18 cellular contexts compared by ENCODE assay signal in genomic region chr6:36301781-36302180, GRCh38. TPM values are rescaled to one million over a fixed set of nuclear protein-coding genes. Genes with fewer than 3 reads are reported as not detected.
DNase-seq lines count a peak whose midpoint lies in the region; ATAC-seq, FAIRE-seq and TF ChIP-seq lines count a peak whose summit lies in the region.
"Had no signal": no experiment of that assay in that cellular context is flagged by ENCODE, and none has a peak within 500 bp of the region (broad histone marks: within the 10 kb centered on the region; RNA-seq: fewer than 3 reads in every experiment).

No MANE protein-coding gene starts in this region.

- peaks cover 4% of the 10 kb centered on the region; the same call in 1 of the 2 replicates for H3K9me1 ChIP-seq in IMR-90 (ENCODE audit: insufficient read depth, low read length)
- H3K9me1 ChIP-seq in endothelial cell of umbilical vein (replicated peaks; ENCODE audit: control insufficient read depth, extremely low read depth, insufficient read depth, low read length), result no peaks in the 10 kb centered on the region

- H3K27me3 ChIP-seq in IMR-90 (ENCODE audit: control insufficient read depth, insufficient read depth, low read length) (peaks cover 19% of the 10 kb centered on the region), endothelial cell of umbilical vein (ENCODE audit: control insufficient read depth in 2 of 2, insufficient read depth in 2 of 2, low read length in 2 of 2) (peaks cover 0 to 6% of the 10 kb centered on the region in 2 experiments)
- H3K27me3 ChIP-seq: breast epithelium, colonic mucosa had no signal

- no peak overlapping the region for H4K91ac ChIP-seq in IMR-90 (ENCODE audit: insufficient read depth, low read depth, low read length)

- no peak for TF ChIP-seq CTCF in IMR-90 (conservative IDR thresholded peaks at IDR 0.05; ENCODE audit: low read depth, low read length)
- no peak for TF ChIP-seq CTCF in endothelial cell of umbilical vein (IDR thresholded peaks at IDR 0.05; ENCODE audit: extremely low read depth in 1 of 2, insufficient read depth in 1 of 2, low read depth in 1 of 2, low read length in 2 of 2)

- H3K56ac ChIP-seq in IMR-90 (ENCODE audit: extremely low read depth, insufficient read depth, low read length), result no peak overlapping the region

- no peaks in the 10 kb centered on the region for H3K9me3 ChIP-seq in IMR-90 (ENCODE audit: control insufficient read depth, insufficient read depth, low read length)
- no peaks in the 10 kb centered on the region for H3K9me3 ChIP-seq in endothelial cell of umbilical vein (replicated peaks; ENCODE audit: control insufficient read depth, insufficient read depth, low read length)
- H3K9me3 ChIP-seq: breast epithelium, colonic mucosa had no signal

- no peak overlapping the region for H3K4ac ChIP-seq in IMR-90 (ENCODE audit: low read depth, low read length)

- H3K36me3 ChIP-seq in IMR-90 (ENCODE audit: control insufficient read depth, insufficient read depth, low read length) (no peaks in the 10 kb centered on the region), endothelial cell of umbilical vein (ENCODE audit: control insufficient read depth in 2 of 2, extremely low read depth in 1 of 2, insufficient read depth in 2 of 2, low read length in 2 of 2) (no peaks in the 10 kb centered on the region)
- H3K36me3 ChIP-seq: breast epithelium, colonic mucosa had no signal

- intact Hi-C loops in IMR-90 (cut with micrococcal nuclease), result loop anchor here (1.0 kb wide), 1 partner anchor 59 kb away; no protein-coding TSS in a partner anchor
- intact Hi-C loops in endothelial cell of umbilical vein (cut with micrococcal nuclease), result loop anchor here (1.0 to 2.0 kb wide), 3 partner anchors 40 to 275 kb away; partner anchors contain the start of gene MAPK14
- intact Hi-C loops in posterior vena cava (cut with DNase I), result loop anchor here (5.0 to 10.0 kb wide), 2 partner anchors 56 to 63 kb away; no protein-coding TSS in a partner anchor

- in situ Hi-C loops in IMR-90 (cut with MboI; ENCODE audit: low sequenced_read_pairs), result no loop called here

- H3K9ac ChIP-seq in IMR-90 (ENCODE audit: low read depth, low read length) (no peak overlapping the region), endothelial cell of umbilical vein (replicated peaks; ENCODE audit: extremely low read depth, insufficient read depth, low read length) (no peak overlapping the region)

- H4K20me1 ChIP-seq in IMR-90 (ENCODE audit: insufficient read depth, low read length), result 0 out of 2 replicates have a peak, but pooled peaks cover 3% of the 10 kb centered on the region
- H4K20me1 ChIP-seq in endothelial cell of umbilical vein (replicated peaks; ENCODE audit: control insufficient read depth, extremely low read depth, insufficient read depth, low read length), result no peaks in the 10 kb centered on the region

- CTCF ChIA-PET in IMR-90 (lab: Yijun Ruan, JAX), result interaction anchor here (0.9 to 1.4 kb wide), 8 partner anchors 9 to 122 kb away, joined by 3 to 6 read pairs (median 4); no protein-coding TSS in a partner anchor
- CTCF ChIA-PET in endothelial cell of umbilical vein (lab: Charles Lee), result interaction anchor here (0.6 to 5.1 kb wide), 59 partner anchors 11 to 458 kb away, joined by 3 to 168 read pairs (median 6); partner anchors contain the start of genes BNIP5, MAPK13 and MAPK14

- H3K4me3 ChIP-seq in IMR-90 (ENCODE audit: insufficient read depth, low read depth, low read length), result no peak overlapping the region
- no peak overlapping the region for H3K4me3 ChIP-seq in endothelial cell of umbilical vein (replicated peaks in 1 of 3; ENCODE audit: insufficient read depth in 1 of 3, low read depth in 1 of 3, low read length in 3 of 3)
- H3K4me3 ChIP-seq: breast epithelium, colonic mucosa had no signal

- no peak overlapping the region for H2AFZ ChIP-seq in IMR-90 (replicated peaks; ENCODE audit: low read length, poor library complexity)
- H2AFZ ChIP-seq in endothelial cell of umbilical vein (ENCODE audit: low read depth, low read length), result no peak overlapping the region

- ATAC-seq in IMR-90 (ENCODE audit: low read depth), result peak; percentile 75
- ATAC-seq in GM19324 (IDR thresholded peaks at IDR 0.05; ENCODE audit: low FRiP score, unreplicated experiment), result no peak

- no peak overlapping the region for H3K4me2 ChIP-seq in IMR-90 (ENCODE audit: low read depth, low read length)
- no peak overlapping the region for H3K4me2 ChIP-seq in endothelial cell of umbilical vein (ENCODE audit: insufficient read depth, low read length)

- BruUV-seq in IMR-90 (replicated peaks; lab: Mats Ljungman, UMichigan) (no TSS peak), endothelial cell of umbilical vein (replicated peaks; lab: Mats Ljungman, UMichigan) (no TSS peak)

- DNase-seq in DMS53 treated with DMSO at 0.1 percent for 48 hours (lab: John Stamatoyannopoulos, UW; ENCODE audit: unreplicated experiment) (peak; percentile 21), DMS53 (lab: John Stamatoyannopoulos, UW) (no peak), IMR-90 (peak; percentile 25), endothelial cell of umbilical vein (ENCODE audit: low read depth, low spot score) (peak; percentile 5), posterior vena cava (ENCODE audit: low spot score) (peak; percentile 82), SIG-M5 treated with dmso at 0.1 percent for 504 hours (lab: John Stamatoyannopoulos, UW; ENCODE audit: unreplicated experiment) (no peak)
- no peak for DNase-seq in stimulated activated CD4-positive, alpha-beta T cell treated with anti-CD3 and anti-CD28 coated beads, Interleukin-4, amount 100 ng/mL, for 4 hours

- FAIRE-seq in endothelial cell of umbilical vein (lab: Jason Lieb, UNC), result no peak
- FAIRE-seq: small intestine had no signal

- H3K14ac ChIP-seq in IMR-90 (replicated peaks; ENCODE audit: low read depth, low read length), result no peak overlapping the region

- TF ChIP-seq RAD21 in IMR-90 (IDR thresholded peaks at IDR 0.05; ENCODE audit: low read length), result no peak

- H4K8ac ChIP-seq in IMR-90 (ENCODE audit: low read depth in 2 of 2, low read length in 2 of 2), result no peak overlapping the region

- H2BK5ac ChIP-seq in IMR-90 (ENCODE audit: low read depth, low read length, poor library complexity, severe bottlenecking), result no peak overlapping the region

- POLR2A ChIA-PET in IMR-90 (lab: Charles Lee; ENCODE audit: unreplicated experiment), result no interaction called here
- POLR2A ChIA-PET in endothelial cell of umbilical vein (lab: Charles Lee), result no interaction called here

- no peak overlapping the region for H4K5ac ChIP-seq in IMR-90 (ENCODE audit: low read depth, low read length)

- no peaks in the 10 kb centered on the region for H3K79me2 ChIP-seq in endothelial cell of umbilical vein (ENCODE audit: control insufficient read depth, insufficient read depth, low read length)

- no peak overlapping the region for H2BK120ac ChIP-seq in IMR-90 (ENCODE audit: low read depth, low read length)

- H3K27ac ChIP-seq in IMR-90 (ENCODE audit: insufficient read depth, low read length) (no peak overlapping the region), endothelial cell of umbilical vein (ENCODE audit: insufficient read depth, low read depth, low read length) (no peak overlapping the region)
- H3K27ac ChIP-seq: 22Rv1, breast epithelium, colonic mucosa had no signal

- TF ChIP-seq POLR2A in IMR-90 (IDR thresholded peaks at IDR 0.05; ENCODE audit: low read depth, low read length) (no peak), endothelial cell of umbilical vein (IDR thresholded peaks at IDR 0.05; ENCODE audit: low read depth, low read length) (no peak)

- H2AK9ac ChIP-seq in IMR-90 (replicated peaks; ENCODE audit: low read depth, low read length, poor library complexity), result no peak overlapping the region

- H3K79me1 ChIP-seq in IMR-90 (ENCODE audit: low read depth in 1 of 2, low read length in 2 of 2), result no peaks in the 10 kb centered on the region

- dilution Hi-C loops in IMR-90 (cut with HindIII; ENCODE audit: low sequenced_read_pairs, unreplicated experiment), result no loop called here
- dilution Hi-C loops in endothelial cell of umbilical vein (cut with MboI; ENCODE audit: extremely low pct_ligation_motif_present, low sequenced_read_pairs), result no loop called here

- no peak overlapping the region for H2BK20ac ChIP-seq in IMR-90 (ENCODE audit: low read depth, low read length)

- H2BK15ac ChIP-seq in IMR-90 (ENCODE audit: low read depth, low read length), result no peak overlapping the region

- WGBS in IMR-90 (ENCODE audit: extremely low coverage in 2 of 2, insufficient read length in 1 of 2), 2 experiments, result 100% methylated on average over 2 of the region's 7 CpGs; no CpG with 5 or more reads in 1 of the 2 experiments

- no peak overlapping the region for H3K23ac ChIP-seq in IMR-90 (ENCODE audit: low read depth, low read length)

- H3K18ac ChIP-seq in IMR-90 (ENCODE audit: low read depth, low read length), result no peak overlapping the region

- H2AK5ac ChIP-seq in IMR-90 (ENCODE audit: low read depth, low read length), result no peak overlapping the region

- peaks cover 4% of the 10 kb centered on the region for H3K4me1 ChIP-seq in IMR-90 (ENCODE audit: control insufficient read depth, insufficient read depth, low read length)
- H3K4me1 ChIP-seq in endothelial cell of umbilical vein (ENCODE audit: control insufficient read depth, extremely low read depth, insufficient read depth, low read length), result no peaks in the 10 kb centered on the region
- H3K4me1 ChIP-seq: breast epithelium, colonic mucosa had no signal

RNA-seq across cellular contexts. Expression of gene PNPLA1, which starts 31.9 kb away (rescaled TPM):
- total RNA-seq in IMR-90 (2012; rRNA removed), result not detected in 2 replicates
- polyA plus RNA-seq in IMR-90 (2012; rRNA removed), result not detected in 2 replicates
- not detected in 2 replicates for polyA plus RNA-seq in IMR-90 (2012; cell fraction: cytosol; rRNA removed)
- polyA plus RNA-seq in IMR-90 (2012; cell fraction: nucleus; rRNA removed; ENCODE audit: low replicate concordance), result 0.05 TPM in 1 of 2 replicates, not detected in the other
- not detected in 2 replicates for total RNA-seq in endothelial cell of umbilical vein
- polyA plus RNA-seq in endothelial cell of umbilical vein, result 0.05 TPM in 1 of 2 replicates, not detected in the other
- polyA plus RNA-seq in endothelial cell of umbilical vein (2011; cell fraction: cytosol; rRNA removed), result 0.04 and 0.06 TPM in 2 replicates
- polyA plus RNA-seq in endothelial cell of umbilical vein (2011; cell fraction: nucleus; rRNA removed), result 0.08 TPM in 1 of 2 replicates, not detected in the other
- polyA plus RNA-seq in endothelial cell of umbilical vein (2012), result not detected in 2 replicates
- not detected in 2 replicates for polyA minus RNA-seq in endothelial cell of umbilical vein
- polyA minus RNA-seq in endothelial cell of umbilical vein (2011; cell fraction: cytosol; rRNA and poly(A)+ RNA removed), result 1.8 TPM
- polyA minus RNA-seq in endothelial cell of umbilical vein (2011; cell fraction: nucleus; rRNA and poly(A)+ RNA removed), result not detected in 2 replicates
- under 1 TPM; 0.14 to 0.19 TPM for total RNA-seq in posterior vena cava
- total RNA-seq: breast epithelium, LHCN-M2, OCI-LY7, pulmonary artery endothelial cell had no signal

RNA-seq across cellular contexts. Expression of gene BNIP5, which starts 34.9 kb away (rescaled TPM):
- total RNA-seq in IMR-90 (2012; rRNA removed) (not detected in 2 replicates), endothelial cell of umbilical vein (not detected in 2 replicates), posterior vena cava (not detected)
- polyA plus RNA-seq in IMR-90 (2012; rRNA removed) (not detected in 2 replicates), endothelial cell of umbilical vein (not detected in 2 replicates)
- not detected in 2 replicates for polyA plus RNA-seq in IMR-90 (2012; cell fraction: cytosol; rRNA removed)
- not detected in 2 replicates for polyA plus RNA-seq in IMR-90 (2012; cell fraction: nucleus; rRNA removed; ENCODE audit: low replicate concordance)
- not detected in 2 replicates for polyA plus RNA-seq in endothelial cell of umbilical vein (2011; cell fraction: cytosol; rRNA removed)
- polyA plus RNA-seq in endothelial cell of umbilical vein (2011; cell fraction: nucleus; rRNA removed), result not detected in 2 replicates
- polyA plus RNA-seq in endothelial cell of umbilical vein (2012), result not detected in 2 replicates
- polyA minus RNA-seq in endothelial cell of umbilical vein, result not detected in 2 replicates
- not detected for polyA minus RNA-seq in endothelial cell of umbilical vein (2011; cell fraction: cytosol; rRNA and poly(A)+ RNA removed)
- polyA minus RNA-seq in endothelial cell of umbilical vein (2011; cell fraction: nucleus; rRNA and poly(A)+ RNA removed), result not detected in 2 replicates
- total RNA-seq: activated CD4-positive, alpha-beta memory T cell treated with anti-CD3 and anti-CD28 coated beads, Interleukin-2, amount 10 ng/mL, durations not matched to agents 7 days and 5 days; LHCN-M2; liver; mononuclear cell; OCI-LY7; pulmonary artery endothelial cell had no signal
- polyA plus RNA-seq: liver had no signal

Comparison
In these comparisons a context has a peak if more than half of its experiments do, and no peak if none do; other contexts are left out.
1. DNase-seq: peak in DMS53 treated with DMSO at 0.1 percent for 48 hours (single experiment), IMR-90 (single experiment), endothelial cell of umbilical vein (single experiment) and posterior vena cava (single experiment); none in DMS53 (single experiment), SIG-M5 treated with dmso at 0.1 percent for 504 hours (single experiment) and stimulated activated CD4-positive, alpha-beta T cell treated with anti-CD3 and anti-CD28 coated beads, Interleukin-4, amount 100 ng/mL, for 4 hours (0 of 2).